In the genomic region with DNA sequence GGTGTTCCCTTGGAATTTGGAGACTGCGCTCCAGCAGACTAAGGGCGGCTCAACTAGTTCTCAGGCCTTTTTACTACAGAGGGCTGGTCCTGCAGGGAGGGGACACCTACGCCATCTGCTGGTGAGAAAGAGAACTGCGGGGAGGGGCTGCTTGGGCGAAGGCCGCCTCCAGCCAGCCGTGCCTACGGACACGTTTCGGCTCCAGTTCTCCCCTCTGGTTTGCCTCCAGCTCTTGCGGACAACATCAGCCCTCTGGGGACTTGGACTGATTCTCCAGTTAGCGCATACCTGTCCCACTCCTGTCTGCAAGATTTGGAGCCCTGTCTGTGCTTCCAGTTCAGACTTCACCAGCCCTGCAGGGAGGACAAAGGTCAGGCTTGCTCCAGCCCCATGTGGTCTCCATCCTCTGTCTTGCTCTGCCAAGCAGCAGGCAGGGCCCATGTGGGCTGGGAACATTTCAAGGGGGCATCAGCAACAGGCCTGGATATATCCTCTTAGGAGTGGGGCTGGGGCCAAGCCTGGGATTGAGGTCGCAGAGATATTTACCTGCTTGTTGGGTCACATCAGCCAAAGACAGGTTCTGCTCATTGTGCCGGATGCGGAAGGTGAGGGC, we compare ENCODE assay signal across 8 cellular contexts. TPM values are rescaled to one million over a fixed set of nuclear protein-coding genes. Genes with fewer than 3 reads are reported as not detected.
DNase-seq lines count a peak whose midpoint lies in the region; ATAC-seq and TF ChIP-seq lines count a peak whose summit lies in the region.

No MANE protein-coding gene starts in this region.

- peak overlapping the region; percentile 17 for H3K27ac Mint-ChIP-seq in activated CD8-positive, alpha-beta T cell treated with anti-CD3 and anti-CD28 coated beads for 36 hours
- H3K27ac Mint-ChIP-seq in effector memory CD8-positive, alpha-beta T cell = peak overlapping the region in 1 of 2 donors; percentile 44

- peak; percentile 99 for TF ChIP-seq CTCF in AG04450 (IDR thresholded peaks at IDR 0.05; ENCODE audit: low read depth, low read length)
- peak; percentile 93 for TF ChIP-seq CTCF in activated CD8-positive, alpha-beta T cell treated with anti-CD3 and anti-CD28 coated beads for 36 hours (IDR thresholded peaks at IDR 0.05)

- no peaks in the 10 kb centered on the region for H3K36me3 Mint-ChIP-seq in activated CD8-positive, alpha-beta T cell treated with anti-CD3 and anti-CD28 coated beads for 36 hours (ENCODE audit: low read depth)
- peaks cover 2% of the 10 kb centered on the region for H3K36me3 Mint-ChIP-seq in effector memory CD8-positive, alpha-beta T cell (ENCODE audit: insufficient read depth)

- H3K4me3 Mint-ChIP-seq in activated CD8-positive, alpha-beta T cell treated with anti-CD3 and anti-CD28 coated beads for 36 hours = peak overlapping the region; percentile 64
- no peak overlapping the region for H3K4me3 Mint-ChIP-seq in effector memory CD8-positive, alpha-beta T cell

- H3K4me3 ChIP-seq in AG04450 (ENCODE audit: low read depth, low read length) = no peak overlapping the region

- ATAC-seq in GM18861 (IDR thresholded peaks at IDR 0.05; ENCODE audit: unreplicated experiment) = peak; percentile 45
- ATAC-seq in HG03460 (IDR thresholded peaks at IDR 0.05; ENCODE audit: unreplicated experiment) = peak; percentile 48
- peak; percentile 77 for ATAC-seq in activated CD8-positive, alpha-beta T cell treated with anti-CD3 and anti-CD28 coated beads for 36 hours
- ATAC-seq in effector memory CD8-positive, alpha-beta T cell (replicated peaks) = peak; percentile 65

- POLR2A ChIA-PET in AG04450 (lab: Yijun Ruan, JAX) = interaction anchor here (0.5 kb wide), 1 partner anchor 301 kb away, joined by 4 read pairs; no protein-coding TSS in a partner anchor
- POLR2A ChIA-PET in activated CD8-positive, alpha-beta T cell treated with anti-CD3 and anti-CD28 coated beads for 36 hours (lab: Charles Lee) = interaction anchor here (1.0 to 1.5 kb wide), 5 partner anchors 9 to 139 kb away, joined by 3 to 4 read pairs (median 3); no protein-coding TSS in a partner anchor

- intact Hi-C loops in activated CD8-positive, alpha-beta T cell treated with anti-CD3 and anti-CD28 coated beads for 36 hours (cut with micrococcal nuclease) = loop anchor here (5.0 kb wide), 2 partner anchors 52 to 72 kb away; a partner anchor contains a TSS

- DNase-seq in AG04450 (ENCODE audit: low read depth, low spot score) (peak; percentile 47), mesenteric fat pad (ENCODE audit: low spot score) (peak; percentile 94)
- peak; percentile 59 for DNase-seq in NK-92 treated with Interleukin-12 subunit alpha and Interleukin-12 subunit beta, amount 100 ng/mL, for 24 hours (lab: John Stamatoyannopoulos, UW)
- peak; percentile 94 for DNase-seq in activated CD8-positive, alpha-beta T cell treated with anti-CD3 and anti-CD28 coated beads for 36 hours
- peak; percentile 89 to 94 (median 90) for DNase-seq in effector memory CD8-positive, alpha-beta T cell
- peak; percentile 79 to 88 for DNase-seq in stimulated activated CD8-positive, alpha-beta memory T cell treated with anti-CD3 and anti-CD28 coated beads, Interleukin-2, amount 100 ng/mL, for 48 hours (ENCODE audit: low read depth in 2 of 2)

- no peaks in the 10 kb centered on the region for H3K9me3 ChIP-seq in AG04450 (ENCODE audit: control insufficient read depth, insufficient read depth, low read length)

- H3K4me1 Mint-ChIP-seq in activated CD8-positive, alpha-beta T cell treated with anti-CD3 and anti-CD28 coated beads for 36 hours (ENCODE audit: low read depth) = peaks cover 32% of the 10 kb centered on the region
- peaks cover 7 to 13% of the 10 kb centered on the region in 2 donors for H3K4me1 Mint-ChIP-seq in effector memory CD8-positive, alpha-beta T cell (ENCODE audit: low read depth in 2 of 2)

- H3K27me3 ChIP-seq in AG04450 (ENCODE audit: control insufficient read depth, insufficient read depth, low read length) = no peaks in the 10 kb centered on the region

- H3K9me3 Mint-ChIP-seq in activated CD8-positive, alpha-beta T cell treated with anti-CD3 and anti-CD28 coated beads for 36 hours = no peaks in the 10 kb centered on the region
- no peaks in the 10 kb centered on the region for H3K9me3 Mint-ChIP-seq in effector memory CD8-positive, alpha-beta T cell

- peaks cover 11% of the 10 kb centered on the region for H3K27me3 Mint-ChIP-seq in activated CD8-positive, alpha-beta T cell treated with anti-CD3 and anti-CD28 coated beads for 36 hours
- H3K27me3 Mint-ChIP-seq in effector memory CD8-positive, alpha-beta T cell = peaks cover 28 to 48% of the 10 kb centered on the region in 2 donors

- CTCF ChIA-PET in AG04450 (lab: Charles Lee) = interaction anchor here (0.9 to 12.4 kb wide), 14 partner anchors 8 to 231 kb away, joined by 3 to 131 read pairs (median 4); a partner anchor contains a TSS
- CTCF ChIA-PET in activated CD8-positive, alpha-beta T cell treated with anti-CD3 and anti-CD28 coated beads for 36 hours (lab: Charles Lee) = interaction anchor here (0.7 to 13.0 kb wide), 35 partner anchors 8 to 319 kb away, joined by 3 to 336 read pairs (median 4); a partner anchor contains a TSS

- no peak overlapping the region for H3K27ac ChIP-seq in AG04450 (ENCODE audit: low read depth, low read length)

RNA-seq across cellular contexts. Expression of a gene that starts 10.3 kb away (rescaled TPM):
- 11.7 and 15.1 TPM in 2 replicates for polyA plus RNA-seq in AG04450 (2011; rRNA removed)
- 19.8 and 26.2 TPM in 2 replicates for polyA minus RNA-seq in AG04450 (2011; rRNA and poly(A)+ RNA removed)
- 1 to 10 TPM in 1 of 2 experiments, under 1 TPM in 1; 0.92 to 1.1 TPM for total RNA-seq in activated CD8-positive, alpha-beta T cell treated with anti-CD3 and anti-CD28 coated beads for 36 hours
- total RNA-seq in mesenteric fat pad = not detected

RNA-seq across cellular contexts. Expression of a gene that starts 19.7 kb away (rescaled TPM):
- polyA plus RNA-seq in AG04450 (2011; rRNA removed) = 40.6 and 41.1 TPM in 2 replicates
- polyA minus RNA-seq in AG04450 (2011; rRNA and poly(A)+ RNA removed) = 49.0 and 66.1 TPM in 2 replicates
- total RNA-seq in activated CD8-positive, alpha-beta T cell treated with anti-CD3 and anti-CD28 coated beads for 36 hours = 10 to 100 TPM; 61.8 to 63.3 TPM
- total RNA-seq in mesenteric fat pad = 67.5 TPM

RNA-seq across cellular contexts. Expression of a gene that starts 33.7 kb away (rescaled TPM):
- not detected in 2 replicates for polyA plus RNA-seq in AG04450 (2011; rRNA removed)
- polyA minus RNA-seq in AG04450 (2011; rRNA and poly(A)+ RNA removed) = not detected in 2 replicates
- total RNA-seq in activated CD8-positive, alpha-beta T cell treated with anti-CD3 and anti-CD28 coated beads for 36 hours = not detected
- total RNA-seq in mesenteric fat pad = not detected

RNA-seq across cellular contexts. Expression of a gene that starts 45.1 kb away (rescaled TPM):
- 22.4 and 22.6 TPM in 2 replicates for polyA plus RNA-seq in AG04450 (2011; rRNA removed)
- 8.5 and 9.5 TPM in 2 replicates for polyA minus RNA-seq in AG04450 (2011; rRNA and poly(A)+ RNA removed)
- 100 to 1,000 TPM; 226 TPM for total RNA-seq in activated CD8-positive, alpha-beta T cell treated with anti-CD3 and anti-CD28 coated beads for 36 hours
- 21.7 TPM for total RNA-seq in mesenteric fat pad

RNA-seq across cellular contexts. Expression of a gene that starts 45.8 kb away (rescaled TPM):
- polyA plus RNA-seq in AG04450 (2011; rRNA removed) = not detected in 2 replicates
- polyA minus RNA-seq in AG04450 (2011; rRNA and poly(A)+ RNA removed) = not detected in 2 replicates
- not detected for total RNA-seq in activated CD8-positive, alpha-beta T cell treated with anti-CD3 and anti-CD28 coated beads for 36 hours
- total RNA-seq in mesenteric fat pad = not detected
